ENCODE assay signal across 15 cellular contexts in the genomic region with DNA sequence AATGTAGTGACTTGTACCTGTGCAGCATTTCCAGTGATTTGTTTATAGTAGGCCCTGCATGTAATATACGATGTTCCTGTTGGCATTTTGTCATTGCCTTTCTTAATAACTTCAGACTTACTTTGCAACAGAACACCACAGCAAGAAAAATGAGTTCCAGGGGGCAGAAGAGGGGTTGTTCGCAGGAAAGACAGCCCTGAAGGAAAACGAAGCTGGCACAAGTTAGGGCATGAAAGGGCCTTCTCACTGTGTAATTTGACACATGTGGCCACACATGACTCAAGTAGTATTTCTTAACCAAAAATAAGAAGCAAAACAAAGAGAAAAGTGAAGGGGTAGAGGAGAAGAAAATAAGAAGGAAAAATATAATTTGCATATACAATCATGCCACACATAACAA.
A peak's percentile ranks its signal among the peaks of the same experiment; 100 is the strongest.
DNase-seq lines count a peak whose midpoint lies in the region; ATAC-seq and TF ChIP-seq lines count a peak whose summit lies in the region.
"Had no signal": no experiment of that assay in that cellular context is flagged by ENCODE, and none has a peak within 500 bp of the region (broad histone marks: within the 10 kb centered on the region; RNA-seq: fewer than 3 reads in every experiment).

No MANE protein-coding gene starts in this region.

- CTCF ChIA-PET in WTC11 (lab: Charles Lee), result no interaction called here

- no peaks in the 10 kb centered on the region for H3F3A ChIP-seq in GM23338 (replicated peaks; ENCODE audit: low read depth)

- no peaks in the 10 kb centered on the region for H3K27me3 ChIP-seq in GM23338 (ENCODE audit: insufficient read depth)
- no peaks in the 10 kb centered on the region for H3K27me3 ChIP-seq in foreskin keratinocyte
- H3K27me3 ChIP-seq: BLaER1 treated with 17β-estradiol and CSF1 and Interleukin-3, amounts not matched to agents 10 nM and 100 nM had no signal

- ATAC-seq in GM23338, result no peak
- no peak for ATAC-seq in WTC11
- ATAC-seq in foreskin keratinocyte, result peak; percentile 96
- no peak for ATAC-seq in GM19035 (IDR thresholded peaks at IDR 0.05; ENCODE audit: unreplicated experiment)

- H4K20me1 ChIP-seq in GM23338 (replicated peaks; ENCODE audit: insufficient read depth), result no peaks in the 10 kb centered on the region
- H4K20me1 ChIP-seq: BLaER1 treated with 17β-estradiol and CSF1 and Interleukin-3, amounts not matched to agents 10 nM and 100 nM had no signal

- no peak overlapping the region for H3K4me2 ChIP-seq in GM23338
- H3K4me2 ChIP-seq: BLaER1 treated with 17β-estradiol and CSF1 and Interleukin-3, amounts not matched to agents 10 nM and 100 nM had no signal

- H3K27me3 Mint-ChIP-seq in GM23338 (ENCODE audit: insufficient read depth, low read depth, poor library complexity) (peaks cover 2% of the 10 kb centered on the region), WTC11 (ENCODE audit: low read depth) (no peaks in the 10 kb centered on the region), type B pancreatic cell (no peaks in the 10 kb centered on the region)
- H3K27me3 Mint-ChIP-seq: CD4-positive, CD25-positive, alpha-beta regulatory T cell had no signal

- DNase-seq in GM23338 (ENCODE audit: low spot score) (no peak), LHCN-M2 (ENCODE audit: low read depth) (peak; percentile 24), WTC11 (ENCODE audit: low spot score) (no peak), foreskin keratinocyte (peak; percentile 53 to 74), NCI-H128 (lab: John Stamatoyannopoulos, UW; ENCODE audit: unreplicated experiment) (no peak), NOMO-1 treated with dmso at 0.1 percent for 144 hours (lab: John Stamatoyannopoulos, UW; ENCODE audit: unreplicated experiment) (no peak), type B pancreatic cell (ENCODE audit: extremely low spot score, unreplicated experiment) (no peak)
- DNase-seq: ACHN; CD4-positive, CD25-positive, alpha-beta regulatory T cell; DMS53; GF-D8; HCEC 1CT; HFFc6 had no signal

- peaks cover 7% of the 10 kb centered on the region for H3K9me2 ChIP-seq in GM23338 (ENCODE audit: insufficient read depth)

- TF ChIP-seq CTCF in GM23338 (conservative IDR thresholded peaks at IDR 0.05; ENCODE audit: low read depth in 2 of 2) (no peak), WTC11 (IDR thresholded peaks at IDR 0.05) (no peak), foreskin keratinocyte (conservative IDR thresholded peaks at IDR 0.05) (peak; percentile 56), type B pancreatic cell (conservative IDR thresholded peaks at IDR 0.05) (no peak)

- H3K79me2 ChIP-seq in GM23338 (replicated peaks; ENCODE audit: insufficient read depth), result no peaks in the 10 kb centered on the region

- POLR2A ChIA-PET in WTC11 (lab: Charles Lee), result no interaction called here

- H3K27ac ChIP-seq in GM23338 (ENCODE audit: low read depth) (no peak overlapping the region), foreskin keratinocyte (no peak overlapping the region)
- H3K27ac ChIP-seq: BLaER1 treated with 17β-estradiol and CSF1 and Interleukin-3, amounts not matched to agents 10 nM and 100 nM had no signal

- no peaks in the 10 kb centered on the region for H3K36me3 Mint-ChIP-seq in GM23338 (ENCODE audit: low read depth)
- no peaks in the 10 kb centered on the region for H3K36me3 Mint-ChIP-seq in WTC11
- H3K36me3 Mint-ChIP-seq in type B pancreatic cell, result no peaks in the 10 kb centered on the region
- H3K36me3 Mint-ChIP-seq: CD4-positive, CD25-positive, alpha-beta regulatory T cell had no signal

- H3K4me1 Mint-ChIP-seq in GM23338 (no peaks in the 10 kb centered on the region), WTC11 (no peaks in the 10 kb centered on the region; the same call in 1 of the 2 replicates), type B pancreatic cell (ENCODE audit: unreplicated experiment) (no peaks in the 10 kb centered on the region)
- H3K4me1 Mint-ChIP-seq: CD4-positive, CD25-positive, alpha-beta regulatory T cell had no signal

- H3K27ac Mint-ChIP-seq in GM23338 (peak overlapping the region; percentile 10; the same call in 1 of the 2 replicates), WTC11 (0 out of 2 replicates have a peak overlapping the region, but pooled peaks have one; percentile 73), type B pancreatic cell (no peak overlapping the region)
- H3K27ac Mint-ChIP-seq: CD4-positive, CD25-positive, alpha-beta regulatory T cell; HFFc6 had no signal

- H3K4me1 ChIP-seq in GM23338 (ENCODE audit: insufficient read depth), result no peaks in the 10 kb centered on the region
- H3K4me1 ChIP-seq in foreskin keratinocyte, result peaks cover 14% of the 10 kb centered on the region
- H3K4me1 ChIP-seq: BLaER1 treated with 17β-estradiol and CSF1 and Interleukin-3, amounts not matched to agents 10 nM and 100 nM had no signal

- no peak overlapping the region for H3K4me3 ChIP-seq in GM23338
- H3K4me3 ChIP-seq: BLaER1 treated with 17β-estradiol and CSF1 and Interleukin-3, amounts not matched to agents 10 nM and 100 nM had no signal

- H3K4me3 Mint-ChIP-seq in GM23338 (no peak overlapping the region), WTC11 (no peak overlapping the region), type B pancreatic cell (no peak overlapping the region)
- H3K4me3 Mint-ChIP-seq: CD4-positive, CD25-positive, alpha-beta regulatory T cell; HFFc6 had no signal

- H2AFZ ChIP-seq in GM23338, result no peak overlapping the region; the same call in 1 of the 2 replicates

- H3K9me3 Mint-ChIP-seq in GM23338 (no peaks in the 10 kb centered on the region), WTC11 (peaks cover 14% of the 10 kb centered on the region; the same call in 1 of the 2 replicates), type B pancreatic cell (no peaks in the 10 kb centered on the region)

- H3K36me3 ChIP-seq in GM23338 (ENCODE audit: insufficient read depth), result no peaks in the 10 kb centered on the region
- H3K36me3 ChIP-seq: BLaER1 treated with 17β-estradiol and CSF1 and Interleukin-3, amounts not matched to agents 10 nM and 100 nM had no signal

TF ChIP-seq in GM23338, 12 proteins besides CTCF, POLR2A, EP300 and RAD21:
- TF ChIP-seq EZH2phosphoT487 (IDR thresholded peaks at IDR 0.05; ENCODE audit: unreplicated experiment) (no peak), EZH2 (IDR thresholded peaks at IDR 0.05; ENCODE audit: low read depth, unreplicated experiment) (no peak), ZNF114 (CRISPR knock-in tag; IDR thresholded peaks at IDR 0.05) (no peak)

TF ChIP-seq in WTC11, 78 proteins besides CTCF, POLR2A, EP300 and RAD21 (continues in another document):
- TF ChIP-seq, protein P1, sequence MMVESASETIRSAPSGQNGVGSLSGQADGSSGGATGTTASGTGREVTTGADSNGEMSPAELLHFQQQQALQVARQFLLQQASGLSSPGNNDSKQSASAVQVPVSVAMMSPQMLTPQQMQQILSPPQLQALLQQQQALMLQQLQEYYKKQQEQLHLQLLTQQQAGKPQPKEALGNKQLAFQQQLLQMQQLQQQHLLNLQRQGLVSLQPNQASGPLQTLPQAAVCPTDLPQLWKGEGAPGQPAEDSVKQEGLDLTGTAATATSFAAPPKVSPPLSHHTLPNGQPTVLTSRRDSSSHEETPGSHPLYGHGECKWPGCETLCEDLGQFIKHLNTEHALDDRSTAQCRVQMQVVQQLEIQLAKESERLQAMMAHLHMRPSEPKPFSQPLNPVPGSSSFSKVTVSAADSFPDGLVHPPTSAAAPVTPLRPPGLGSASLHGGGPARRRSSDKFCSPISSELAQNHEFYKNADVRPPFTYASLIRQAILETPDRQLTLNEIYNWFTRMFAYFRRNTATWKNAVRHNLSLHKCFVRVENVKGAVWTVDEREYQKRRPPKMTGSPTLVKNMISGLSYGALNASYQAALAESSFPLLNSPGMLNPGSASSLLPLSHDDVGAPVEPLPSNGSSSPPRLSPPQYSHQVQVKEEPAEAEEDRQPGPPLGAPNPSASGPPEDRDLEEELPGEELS (CRISPR knock-in tag; IDR thresholded peaks at IDR 0.05), result no peak
- TF ChIP-seq, protein P2, sequence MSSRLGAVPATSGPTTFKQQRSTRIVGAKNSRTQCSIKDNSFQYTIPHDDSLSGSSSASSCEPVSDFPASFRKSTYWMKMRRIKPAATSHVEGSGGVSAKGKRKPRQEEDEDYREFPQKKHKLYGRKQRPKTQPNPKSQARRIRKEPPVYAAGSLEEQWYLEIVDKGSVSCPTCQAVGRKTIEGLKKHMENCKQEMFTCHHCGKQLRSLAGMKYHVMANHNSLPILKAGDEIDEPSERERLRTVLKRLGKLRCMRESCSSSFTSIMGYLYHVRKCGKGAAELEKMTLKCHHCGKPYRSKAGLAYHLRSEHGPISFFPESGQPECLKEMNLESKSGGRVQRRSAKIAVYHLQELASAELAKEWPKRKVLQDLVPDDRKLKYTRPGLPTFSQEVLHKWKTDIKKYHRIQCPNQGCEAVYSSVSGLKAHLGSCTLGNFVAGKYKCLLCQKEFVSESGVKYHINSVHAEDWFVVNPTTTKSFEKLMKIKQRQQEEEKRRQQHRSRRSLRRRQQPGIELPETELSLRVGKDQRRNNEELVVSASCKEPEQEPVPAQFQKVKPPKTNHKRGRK (CRISPR knock-in tag; IDR thresholded peaks at IDR 0.05; ENCODE audit: borderline replicate concordance), result no peak
- no peak for TF ChIP-seq ELF4 (CRISPR knock-in tag; IDR thresholded peaks at IDR 0.05; ENCODE audit: low read depth)
- no peak for TF ChIP-seq SMAD4 (CRISPR knock-in tag; IDR thresholded peaks at IDR 0.05)
- no peak for TF ChIP-seq SOX15 (CRISPR knock-in tag; IDR thresholded peaks at IDR 0.05)
- TF ChIP-seq, protein P3, sequence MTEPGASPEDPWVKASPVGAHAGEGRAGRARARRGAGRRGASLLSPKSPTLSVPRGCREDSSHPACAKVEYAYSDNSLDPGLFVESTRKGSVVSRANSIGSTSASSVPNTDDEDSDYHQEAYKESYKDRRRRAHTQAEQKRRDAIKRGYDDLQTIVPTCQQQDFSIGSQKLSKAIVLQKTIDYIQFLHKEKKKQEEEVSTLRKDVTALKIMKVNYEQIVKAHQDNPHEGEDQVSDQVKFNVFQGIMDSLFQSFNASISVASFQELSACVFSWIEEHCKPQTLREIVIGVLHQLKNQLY (CRISPR knock-in tag; IDR thresholded peaks at IDR 0.05), result no peak
- no peak for TF ChIP-seq FOXJ3 (CRISPR knock-in tag; IDR thresholded peaks at IDR 0.05; ENCODE audit: borderline replicate concordance)
- TF ChIP-seq NR1H2 (CRISPR knock-in tag; IDR thresholded peaks at IDR 0.05), result no peak
- TF ChIP-seq, protein P4, sequence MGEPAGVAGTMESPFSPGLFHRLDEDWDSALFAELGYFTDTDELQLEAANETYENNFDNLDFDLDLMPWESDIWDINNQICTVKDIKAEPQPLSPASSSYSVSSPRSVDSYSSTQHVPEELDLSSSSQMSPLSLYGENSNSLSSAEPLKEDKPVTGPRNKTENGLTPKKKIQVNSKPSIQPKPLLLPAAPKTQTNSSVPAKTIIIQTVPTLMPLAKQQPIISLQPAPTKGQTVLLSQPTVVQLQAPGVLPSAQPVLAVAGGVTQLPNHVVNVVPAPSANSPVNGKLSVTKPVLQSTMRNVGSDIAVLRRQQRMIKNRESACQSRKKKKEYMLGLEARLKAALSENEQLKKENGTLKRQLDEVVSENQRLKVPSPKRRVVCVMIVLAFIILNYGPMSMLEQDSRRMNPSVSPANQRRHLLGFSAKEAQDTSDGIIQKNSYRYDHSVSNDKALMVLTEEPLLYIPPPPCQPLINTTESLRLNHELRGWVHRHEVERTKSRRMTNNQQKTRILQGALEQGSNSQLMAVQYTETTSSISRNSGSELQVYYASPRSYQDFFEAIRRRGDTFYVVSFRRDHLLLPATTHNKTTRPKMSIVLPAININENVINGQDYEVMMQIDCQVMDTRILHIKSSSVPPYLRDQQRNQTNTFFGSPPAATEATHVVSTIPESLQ (CRISPR knock-in tag; IDR thresholded peaks at IDR 0.05), result no peak

Comparison
In these comparisons a context has a peak if more than half of its experiments do, and no peak if none do; other contexts are left out.
1. DNase-seq: peak in LHCN-M2 (single experiment) and foreskin keratinocyte (2 of 2); none in GM23338 (single experiment), WTC11 (single experiment), NCI-H128 (single experiment), NOMO-1 treated with dmso at 0.1 percent for 144 hours (single experiment) and type B pancreatic cell (single experiment).